ENCODE assay signal across 25 cellular contexts in the genomic region with DNA sequence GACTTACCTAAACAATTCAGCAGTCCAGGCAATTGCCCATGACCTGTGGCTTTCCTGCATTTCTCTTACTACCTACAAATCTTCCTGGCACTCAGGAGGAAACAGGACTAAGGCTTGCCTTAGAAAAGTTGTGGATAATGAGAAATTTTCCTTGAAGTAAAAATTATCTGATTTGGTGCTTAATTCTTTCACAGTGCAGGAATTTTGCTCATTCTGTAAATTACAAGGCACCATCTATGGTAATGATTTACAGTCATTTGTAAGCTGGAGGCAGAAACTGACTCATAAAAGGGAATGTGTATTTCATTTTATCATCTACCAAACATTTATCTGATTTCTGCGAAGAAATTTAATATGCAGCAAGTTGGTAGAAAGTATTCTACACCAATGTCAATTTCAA.
DNase-seq lines count a peak whose midpoint lies in the region; ATAC-seq, FAIRE-seq and TF ChIP-seq lines count a peak whose summit lies in the region.
"Had no signal": no experiment of that assay in that cellular context is flagged by ENCODE, and none has a peak within 500 bp of the region (broad histone marks: within the 10 kb centered on the region; RNA-seq: fewer than 3 reads in every experiment).

No MANE protein-coding gene starts in this region.

- ATAC-seq in HepG2 (no peak), right lobe of liver (no peak), HG03097 (IDR thresholded peaks at IDR 0.05; ENCODE audit: low FRiP score, unreplicated experiment) (no peak)
- ATAC-seq: natural killer cell treated with Interleukin-12 subunit alpha and Interleukin-12 subunit beta and Interleukin-15 and Interleukin-18, amount 100 ng/mL, for 72 hours had no signal

- H3K79me2 ChIP-seq in HepG2 (ENCODE audit: insufficient read depth, low read length): no peaks in the 10 kb centered on the region

- intact Hi-C loops in HepG2 (cut with micrococcal nuclease; ENCODE audit: unreplicated experiment): loop anchor here (5.0 kb wide), 1 partner anchor 1293 kb away; no protein-coding TSS in a partner anchor
- intact Hi-C loops in right lobe of liver (cut with DNase I): no loop called here

- no peak for TF ChIP-seq CTCF in HepG2 (CRISPR knock-in tag; IDR thresholded peaks at IDR 0.05)
- no peak for TF ChIP-seq CTCF in right lobe of liver (IDR thresholded peaks at IDR 0.05)
- TF ChIP-seq CTCF in bronchial epithelial cell (IDR thresholded peaks at IDR 0.05; ENCODE audit: insufficient read depth, low read length, severe bottlenecking): no peak

- H4K20me1 ChIP-seq in HepG2 (ENCODE audit: insufficient read depth, low read length): no peaks in the 10 kb centered on the region
- H4K20me1 ChIP-seq: BLaER1 treated with 17β-estradiol and CSF1 and Interleukin-3, amounts not matched to agents 10 nM and 100 nM had no signal

- BruUV-seq in HepG2 (replicated peaks; lab: Mats Ljungman, UMichigan): no TSS peak

- POLR2A ChIA-PET in HepG2 (lab: Yijun Ruan, JAX): no interaction called here

- DNase-seq in HepG2 (ENCODE audit: low spot score) (no peak), right lobe of liver (no peak), bronchial epithelial cell (ENCODE audit: low read depth) (peak; percentile 60), kidney glomerular epithelial cell (lab: John Stamatoyannopoulos, UW) (peak; percentile 44), NCI-H1694 treated with DMSO at 0.1 percent for 48 hours (lab: John Stamatoyannopoulos, UW) (no peak), globus pallidus (ENCODE audit: low spot score) (no peak)
- DNase-seq in stimulated activated CD4-positive, alpha-beta T cell treated with anti-CD3 and anti-CD28 coated beads, Interleukin-2, amount 100 ng/mL, for 48 hours: no peak
- DNase-seq: activated CD4-positive, alpha-beta T cell treated with anti-CD3 and anti-CD28 coated beads, Interleukin-2, amount 50 U/mL, for 4 hours; activated naive CD4-positive, alpha-beta T cell treated with Interleukin-2 at 50 U/mL for 16 hours; activated T-cell treated with anti-CD3 and anti-CD28 coated beads for 4 hours; aorta; DMS 273 treated with DMSO at 0.1 percent for 48 hours; erythroblast; glutamatergic neuron; NCI-H2081; NCI-H526; Right ventricle myocardium superior; testis had no signal

- H2AFZ ChIP-seq in HepG2 (ENCODE audit: low read length): peak overlapping the region; percentile 15

- no peak overlapping the region for H3K4me3 ChIP-seq in HepG2 (replicated peaks in 1 of 3; ENCODE audit: insufficient read depth in 1 of 3, low read depth in 2 of 3, low read length in 3 of 3)
- H3K4me3 ChIP-seq in right lobe of liver: no peak overlapping the region
- no peak overlapping the region for H3K4me3 ChIP-seq in bronchial epithelial cell (ENCODE audit: low read depth, low read length)
- H3K4me3 ChIP-seq: BLaER1 treated with 17β-estradiol and CSF1 and Interleukin-3, amounts not matched to agents 10 nM and 100 nM; testis had no signal

- H3K36me3 ChIP-seq in HepG2 (replicated peaks in 1 of 2; ENCODE audit: control insufficient read depth in 1 of 2, insufficient read depth in 2 of 2, low read length in 2 of 2): no peaks in the 10 kb centered on the region
- no peaks in the 10 kb centered on the region for H3K36me3 ChIP-seq in right lobe of liver
- no peaks in the 10 kb centered on the region for H3K36me3 ChIP-seq in bronchial epithelial cell (ENCODE audit: control insufficient read depth, insufficient read depth, low read length)
- H3K36me3 ChIP-seq: BLaER1 treated with 17β-estradiol and CSF1 and Interleukin-3, amounts not matched to agents 10 nM and 100 nM had no signal

- H3K27me3 ChIP-seq in HepG2 (ENCODE audit: control insufficient read depth in 1 of 2, insufficient read depth in 2 of 2, low read length in 2 of 2) (no peaks in the 10 kb centered on the region), right lobe of liver (no peaks in the 10 kb centered on the region), bronchial epithelial cell (ENCODE audit: control insufficient read depth, insufficient read depth, low read length) (no peaks in the 10 kb centered on the region)
- H3K27me3 ChIP-seq: BLaER1 treated with 17β-estradiol and CSF1 and Interleukin-3, amounts not matched to agents 10 nM and 100 nM; testis had no signal

- no peak for FAIRE-seq in HepG2 (lab: Jason Lieb, UNC)
- no peak for FAIRE-seq in bronchial epithelial cell (lab: Jason Lieb, UNC)
- FAIRE-seq: A204.1, colon, G401.6 had no signal

- no peak overlapping the region for H3K4me2 ChIP-seq in HepG2 (ENCODE audit: low read depth, low read length)
- H3K4me2 ChIP-seq: BLaER1 treated with 17β-estradiol and CSF1 and Interleukin-3, amounts not matched to agents 10 nM and 100 nM had no signal

- no peak overlapping the region for H3K27ac ChIP-seq in HepG2 (ENCODE audit: extremely low read length, insufficient read depth, low read length)
- no peak overlapping the region for H3K27ac ChIP-seq in right lobe of liver
- H3K27ac ChIP-seq: BLaER1 treated with 17β-estradiol and CSF1 and Interleukin-3, amounts not matched to agents 10 nM and 100 nM; testis; VCaP had no signal

- in situ Hi-C loops in HepG2 (cut with HindIII; ENCODE audit: extremely low pct_ligation_motif_present, low pct_unique_long_range_greater_than_20kb): no loop called here

- H3K4me1 ChIP-seq in HepG2 (ENCODE audit: insufficient read depth, low read length) (peaks cover 18% of the 10 kb centered on the region), right lobe of liver (no peaks in the 10 kb centered on the region)
- H3K4me1 ChIP-seq: BLaER1 treated with 17β-estradiol and CSF1 and Interleukin-3, amounts not matched to agents 10 nM and 100 nM; testis had no signal

- H3K9ac ChIP-seq in HepG2 (ENCODE audit: insufficient read depth, low read depth, low read length): no peak overlapping the region
- H3K9ac ChIP-seq: BLaER1 treated with 17β-estradiol and CSF1 and Interleukin-3, amounts not matched to agents 10 nM and 100 nM had no signal

- no peak for TF ChIP-seq POLR2A in HepG2 (IDR thresholded peaks at IDR 0.05; ENCODE audit: insufficient read depth in 1 of 2, low read depth in 2 of 2, low read length in 2 of 2)
- TF ChIP-seq POLR2A in right lobe of liver (IDR thresholded peaks at IDR 0.05): no peak

- H3K9me3 ChIP-seq in HepG2 (ENCODE audit: low read length) (no peaks in the 10 kb centered on the region), right lobe of liver (no peaks in the 10 kb centered on the region)
- H3K9me3 ChIP-seq: BLaER1 treated with 17β-estradiol and CSF1 and Interleukin-3, amounts not matched to agents 10 nM and 100 nM; testis had no signal

- CTCF ChIA-PET in HepG2 (lab: Yijun Ruan, JAX; ENCODE audit: low intra/inter-chr PET ratio, low total read pairs): no interaction called here

- TF ChIP-seq RAD21 in HepG2 (CRISPR knock-in tag; IDR thresholded peaks at IDR 0.05): no peak

- 27% methylated on average over 1 of the region's 1 CpG for WGBS in HepG2 (ENCODE audit: low lambda C conversion rate)
- 44% methylated on average over 1 of the region's 1 CpG for whole genome bisulfite sequencing in right lobe of liver (ENCODE audit: insufficient coverage, low coverage, low lambda C conversion rate, missing lambda C conversion rate)

- no peak for TF ChIP-seq EP300 in HepG2 (IDR thresholded peaks at IDR 0.05; ENCODE audit: low read depth in 2 of 2, low read length in 2 of 2)
- no peak for TF ChIP-seq EP300 in HepG2 (CRISPR knock-in tag; IDR thresholded peaks at IDR 0.05; ENCODE audit: borderline replicate concordance)

TF ChIP-seq in HepG2, 621 proteins besides CTCF, POLR2A, EP300 and RAD21:
- TF ChIP-seq ZNF563 (CRISPR knock-in tag; IDR thresholded peaks at IDR 0.05) (no peak), SRSF9 (IDR thresholded peaks at IDR 0.05; ENCODE audit: borderline replicate concordance, insufficient read depth, low read depth, low read length, poor library complexity, severe bottlenecking) (no peak), SATB2 (CRISPR knock-in tag; IDR thresholded peaks at IDR 0.05) (no peak), HIC2 (CRISPR knock-in tag; IDR thresholded peaks at IDR 0.05; ENCODE audit: low read depth) (no peak), ZNF335 (CRISPR knock-in tag; IDR thresholded peaks at IDR 0.05) (no peak)

Comparison
In these comparisons a context has a peak if more than half of its experiments do, and no peak if none do; other contexts are left out.
1. DNase-seq: peak in bronchial epithelial cell (single experiment) and kidney glomerular epithelial cell (single experiment); none in HepG2 (single experiment), right lobe of liver (0 of 3), stimulated activated CD4-positive, alpha-beta T cell treated with anti-CD3 and anti-CD28 coated beads, Interleukin-2, amount 100 ng/mL, for 48 hours (0 of 2), NCI-H1694 treated with DMSO at 0.1 percent for 48 hours (single experiment) and globus pallidus (single experiment).